Comparison of ENCODE assay signal across 22 cellular contexts in genomic region chr22:27989758-27990450, GRCh38.
DNase-seq lines count a peak whose midpoint lies in the region; ATAC-seq and TF ChIP-seq lines count a peak whose summit lies in the region.
"Had no signal": no experiment of that assay in that cellular context is flagged by ENCODE, and none has a peak within 500 bp of the region (broad histone marks: within the 10 kb centered on the region; RNA-seq: fewer than 3 reads in every experiment).

No MANE protein-coding gene starts in this region.

- H3K27ac ChIP-seq in cingulate gyrus (ENCODE audit: low read depth, low read length) (peak overlapping the region; percentile 26), trophoblast cell (ENCODE audit: low read depth, low read length) (no peak overlapping the region), tibial nerve (peak overlapping the region in 3 of 4 donors; percentile 68 to 70 (median 70))
- H3K27ac ChIP-seq: A549, colonic mucosa, pancreas had no signal

- H3K9ac ChIP-seq in trophoblast cell (ENCODE audit: low read length): no peak overlapping the region

- H3K4me2 ChIP-seq in trophoblast cell (ENCODE audit: low read length): no peak overlapping the region
- H3K4me2 ChIP-seq: A549 had no signal

- H3K79me1 ChIP-seq in trophoblast cell (ENCODE audit: low read length): peaks cover 3% of the 10 kb centered on the region

- ATAC-seq in HG03520 (IDR thresholded peaks at IDR 0.05; ENCODE audit: unreplicated experiment) (no peak), GM18909 (IDR thresholded peaks at IDR 0.05; ENCODE audit: poor library complexity, unreplicated experiment) (no peak)
- ATAC-seq: natural killer cell treated with Interleukin-12 subunit alpha and Interleukin-12 subunit beta and Interleukin-15 and Interleukin-18, amount 100 ng/mL, for 72 hours had no signal

- no peak for TF ChIP-seq POLR2A in tibial nerve (IDR thresholded peaks at IDR 0.05)

- no peak overlapping the region for H2AK5ac ChIP-seq in trophoblast cell (ENCODE audit: low read length)

- no peaks in the 10 kb centered on the region for H3K9me3 ChIP-seq in trophoblast cell (ENCODE audit: insufficient read depth, low read depth, low read length)
- H3K9me3 ChIP-seq in tibial nerve: no peaks in the 10 kb centered on the region
- H3K9me3 ChIP-seq: A549, colonic mucosa, pancreas had no signal

- no peak overlapping the region for H3K18ac ChIP-seq in trophoblast cell (ENCODE audit: low read length)

- H3K79me2 ChIP-seq in trophoblast cell (ENCODE audit: control insufficient read depth, insufficient read depth, low read length, poor library complexity): no peaks in the 10 kb centered on the region

- H3K36me3 ChIP-seq in trophoblast cell (ENCODE audit: control insufficient read depth in 1 of 2, insufficient read depth in 2 of 2, low read length in 2 of 2) (peaks cover 6 to 8% of the 10 kb centered on the region in 2 experiments), tibial nerve (peaks cover 0 to 86% (median 0%) of the 10 kb centered on the region in 3 donors)
- H3K36me3 ChIP-seq: colonic mucosa had no signal

- H3K14ac ChIP-seq in trophoblast cell (ENCODE audit: low read length): no peak overlapping the region

- H4K8ac ChIP-seq in trophoblast cell (ENCODE audit: low read depth, low read length): no peak overlapping the region

- H2BK5ac ChIP-seq in trophoblast cell (ENCODE audit: low read depth, low read length, poor library complexity): no peak overlapping the region

- no peak overlapping the region for H2AFZ ChIP-seq in trophoblast cell (ENCODE audit: insufficient read depth, low read length, poor library complexity)

- no CpG with 5 or more reads among the region's 15 CpGs for WGBS in trophoblast cell (ENCODE audit: extremely low coverage, insufficient coverage, insufficient read length)
- 89 to 95% methylated on average over 15 of the region's 15 CpGs for WGBS in tibial nerve, 2 donors

- peak; percentile 48 for DNase-seq in activated effector memory CD4-positive, alpha-beta T cell treated with anti-CD3 and anti-CD28 coated beads, Interleukin-2, amount 50 U/mL, for 16 hours
- DNase-seq in activated effector memory CD4-positive, alpha-beta T cell treated with Interleukin-2 at 50 U/mL for 16 hours: no peak
- DNase-seq in trophoblast cell (no peak), tibial nerve (ENCODE audit: low spot score in 2 of 2) (no peak), SIG-M5 (lab: John Stamatoyannopoulos, UW) (no peak)
- DNase-seq: activated B cell treated with CpG ODN at 0.5 μM for 24 hours; COR-L47; DMS79; midbrain; NCI-H187 treated with DMSO at 0.1 percent for 48 hours; NCI-H345; NCI-H82; stimulated activated CD8-positive, alpha-beta memory T cell treated with anti-CD3 and anti-CD28 coated beads, Interleukin-4, amount 100 ng/mL, for 48 hours; substantia nigra; T1000 had no signal

- H3K4ac ChIP-seq in trophoblast cell (ENCODE audit: low read depth, low read length): no peak overlapping the region

- H2BK120ac ChIP-seq in trophoblast cell (ENCODE audit: insufficient read depth, low read length, poor library complexity): no peak overlapping the region

- H3K4me1 ChIP-seq in trophoblast cell (ENCODE audit: control insufficient read depth in 1 of 2, insufficient read depth in 2 of 2, low read length in 2 of 2): peaks cover 10 to 22% of the 10 kb centered on the region in 2 experiments
- peaks cover 0 to 15% (median 0%) of the 10 kb centered on the region in 4 donors for H3K4me1 ChIP-seq in tibial nerve
- H3K4me1 ChIP-seq: A549, colonic mucosa, pancreas had no signal

- no peak overlapping the region for H4K12ac ChIP-seq in trophoblast cell (ENCODE audit: low read depth, low read length)

- peak overlapping the region; percentile 63 for H4K91ac ChIP-seq in trophoblast cell (ENCODE audit: low read depth, low read length)

- TF ChIP-seq EP300 in tibial nerve (IDR thresholded peaks at IDR 0.05): no peak

- no peak overlapping the region for H3K4me3 ChIP-seq in trophoblast cell (ENCODE audit: low read depth, low read length)
- no peak overlapping the region for H3K4me3 ChIP-seq in tibial nerve
- H3K4me3 ChIP-seq: A549, colonic mucosa, pancreas had no signal

- H2BK12ac ChIP-seq in trophoblast cell (ENCODE audit: low read length): no peak overlapping the region

- H3K23ac ChIP-seq in trophoblast cell (ENCODE audit: low read length): no peak overlapping the region

- no peak for TF ChIP-seq CTCF in tibial nerve (IDR thresholded peaks at IDR 0.05)

- H3K27me3 ChIP-seq in trophoblast cell (ENCODE audit: insufficient read depth, low read length) (no peaks in the 10 kb centered on the region), tibial nerve (no peaks in the 10 kb centered on the region)
- H3K27me3 ChIP-seq: colonic mucosa, pancreas had no signal
